Comparison of ENCODE assay signal across 24 cellular contexts in genomic region chr12:39627914-39628313, GRCh38. TPM values are rescaled to one million over a fixed set of nuclear protein-coding genes. Genes with fewer than 3 reads are reported as not detected.
DNase-seq lines count a peak whose midpoint lies in the region; ATAC-seq, FAIRE-seq and TF ChIP-seq lines count a peak whose summit lies in the region.
"Had no signal": no experiment of that assay in that cellular context is flagged by ENCODE, and none has a peak within 500 bp of the region (broad histone marks: within the 10 kb centered on the region; RNA-seq: fewer than 3 reads in every experiment).

No MANE protein-coding gene starts in this region.

- in situ Hi-C loops in GM12878 (cut with MboI): no loop called here

- H3K27me3 ChIP-seq in GM12878 (replicated peaks in 1 of 2; ENCODE audit: control insufficient read depth in 2 of 2, insufficient read depth in 2 of 2, low read length in 1 of 2) (no peaks in the 10 kb centered on the region), BE2C (no peaks in the 10 kb centered on the region)
- H3K27me3 ChIP-seq: breast epithelium, colonic mucosa, esophagus muscularis mucosa, gastrocnemius medialis, right lobe of liver, suprapubic skin had no signal

- intact Hi-C loops in GM12878 (cut with micrococcal nuclease; ENCODE audit: unreplicated experiment): no loop called here

- peaks cover 11% of the 10 kb centered on the region for H3K4me1 ChIP-seq in GM12878 (ENCODE audit: control insufficient read depth, insufficient read depth, low read length)
- no peaks in the 10 kb centered on the region for H3K4me1 ChIP-seq in BE2C
- H3K4me1 ChIP-seq: breast epithelium, colonic mucosa, esophagus muscularis mucosa, gastrocnemius medialis, right lobe of liver, suprapubic skin had no signal

- DNase-seq in activated naive CD4-positive, alpha-beta T cell (lab: John Stamatoyannopoulos, UW): no peak
- no peak for DNase-seq in T-helper 2 cell treated with Interferon-gamma antibody and Interleukin-4, amounts not matched to agents 5 μg/mL and 100 μg/mL, for 36 hours (ENCODE audit: low spot score)
- DNase-seq in GM12878 (ENCODE audit: low read depth, low spot score) (no peak), BE2C (no peak)
- DNase-seq: activated CD4-positive, CD25-positive, alpha-beta regulatory T cell; colonic mucosa; gastrocnemius medialis; Kasumi-1; left ventricle myocardium superior; midbrain; NCI-H1092; NCI-H187 treated with DMSO at 0.1 percent for 48 hours; NCI-H2227 treated with DMSO at 0.1 percent for 48 hours; NCI-H774; right lobe of liver had no signal

- H4K20me1 ChIP-seq in GM12878 (ENCODE audit: control insufficient read depth, insufficient read depth): no peaks in the 10 kb centered on the region

- H3K9me3 ChIP-seq in GM12878 (replicated peaks; ENCODE audit: control insufficient read depth, insufficient read depth, low read length) (no peaks in the 10 kb centered on the region; the same call in 1 of the 3 replicates), BE2C (no peaks in the 10 kb centered on the region)
- H3K9me3 ChIP-seq: breast epithelium, colonic mucosa, esophagus muscularis mucosa, gastrocnemius medialis, right lobe of liver, suprapubic skin had no signal

- no peak for TF ChIP-seq RAD21 in GM12878 (IDR thresholded peaks at IDR 0.05; ENCODE audit: insufficient read depth, low read depth, low read length)

- POLR2A ChIA-PET in GM12878 (lab: Charles Lee): interaction anchor here (1.3 to 1.7 kb wide), 2 partner anchors 8 to 11 kb away, joined by 4 to 5 read pairs; partner anchors contain the start of gene ABCD2

- H3K4me1 Mint-ChIP-seq in activated naive CD4-positive, alpha-beta T cell treated with anti-CD3 and anti-CD28 coated beads, Interleukin-2, amount 50 U/mL, for 24 hours: peaks cover 63% of the 10 kb centered on the region
- H3K4me1 Mint-ChIP-seq in T-helper 2 cell treated with Interferon-gamma antibody and Interleukin-4, amounts not matched to agents 5 μg/mL and 100 μg/mL, for 36 hours (ENCODE audit: low read depth): peaks cover 43% of the 10 kb centered on the region

- TF ChIP-seq CTCF in GM12878 (IDR thresholded peaks at IDR 0.05 in 2 of 3, conservative IDR thresholded peaks at IDR 0.05 in 1 of 3; ENCODE audit: control insufficient read depth in 2 of 3, extremely low read depth in 1 of 3, insufficient read depth in 1 of 3, low read depth in 3 of 3, low read length in 3 of 3): no peak
- TF ChIP-seq CTCF in BE2C (IDR thresholded peaks at IDR 0.05; ENCODE audit: low read depth, low read length): no peak

- no peak for TF ChIP-seq EP300 in GM12878 (IDR thresholded peaks at IDR 0.05; ENCODE audit: borderline replicate concordance in 1 of 2, control insufficient read depth in 1 of 2, low read depth in 2 of 2, low read length in 2 of 2)

- H3K4me2 ChIP-seq in GM12878 (ENCODE audit: control insufficient read depth, insufficient read depth): no peak overlapping the region

- H3K9ac ChIP-seq in GM12878 (ENCODE audit: control insufficient read depth, insufficient read depth, low read length): no peak overlapping the region

- H2AFZ ChIP-seq in GM12878 (ENCODE audit: control insufficient read depth, low read depth, low read length): no peak overlapping the region

- H3K27ac ChIP-seq in GM12878 (ENCODE audit: control insufficient read depth, insufficient read depth): no peak overlapping the region
- H3K27ac ChIP-seq: breast epithelium, colonic mucosa, esophagus muscularis mucosa, gastrocnemius medialis, right lobe of liver, suprapubic skin had no signal

- H3K4me3 ChIP-seq in GM12878: no peak overlapping the region
- H3K4me3 ChIP-seq in BE2C (ENCODE audit: low read depth, low read length): no peak overlapping the region
- H3K4me3 ChIP-seq: breast epithelium, colonic mucosa, esophagus muscularis mucosa, gastrocnemius medialis, right lobe of liver, suprapubic skin had no signal

- SMC1A ChIA-PET in GM12878 (lab: Charles Lee; ENCODE audit: uncharacterized antibody, unreplicated experiment): interaction anchor here (1.8 to 2.7 kb wide), 2 partner anchors 8 to 15 kb away, joined by 4 to 14 read pairs; partner anchors contain the start of gene ABCD2

- peak overlapping the region; percentile 97 for H3K27ac Mint-ChIP-seq in activated naive CD4-positive, alpha-beta T cell treated with anti-CD3 and anti-CD28 coated beads, Interleukin-2, amount 50 U/mL, for 24 hours
- peak overlapping the region; percentile 78 for H3K27ac Mint-ChIP-seq in T-helper 2 cell treated with Interferon-gamma antibody and Interleukin-4, amounts not matched to agents 5 μg/mL and 100 μg/mL, for 36 hours
- H3K27ac Mint-ChIP-seq: CD14-positive monocyte had no signal

- H3K36me3 Mint-ChIP-seq in activated naive CD4-positive, alpha-beta T cell treated with anti-CD3 and anti-CD28 coated beads, Interleukin-2, amount 50 U/mL, for 24 hours: no peaks in the 10 kb centered on the region
- peaks cover 15% of the 10 kb centered on the region for H3K36me3 Mint-ChIP-seq in T-helper 2 cell treated with Interferon-gamma antibody and Interleukin-4, amounts not matched to agents 5 μg/mL and 100 μg/mL, for 36 hours (ENCODE audit: low read depth)
- H3K36me3 Mint-ChIP-seq: CD14-positive monocyte had no signal

- ATAC-seq in GM12878 (peak; percentile 19; the same call in 2 of the 3 replicates), HG02938 (IDR thresholded peaks at IDR 0.05; ENCODE audit: unreplicated experiment) (no peak), HG03280 (IDR thresholded peaks at IDR 0.05; ENCODE audit: unreplicated experiment) (no peak)
- ATAC-seq: gastrocnemius medialis, left ventricle myocardium superior, right lobe of liver had no signal

- RAD21 ChIA-PET in GM12878 (lab: Charles Lee; ENCODE audit: unreplicated experiment): interaction anchor here (1.4 to 2.1 kb wide), 2 partner anchors 8 to 12 kb away, joined by 5 to 11 read pairs; partner anchors contain the start of gene ABCD2

- H3K36me3 ChIP-seq in GM12878 (ENCODE audit: control insufficient read depth in 2 of 2, insufficient read depth in 2 of 2, low read length in 1 of 2) (no peaks in the 10 kb centered on the region), BE2C (no peaks in the 10 kb centered on the region)
- H3K36me3 ChIP-seq: breast epithelium, colonic mucosa, esophagus muscularis mucosa, gastrocnemius medialis, right lobe of liver, suprapubic skin had no signal

- H3K27me3 Mint-ChIP-seq in activated naive CD4-positive, alpha-beta T cell treated with anti-CD3 and anti-CD28 coated beads, Interleukin-2, amount 50 U/mL, for 24 hours: no peaks in the 10 kb centered on the region
- H3K27me3 Mint-ChIP-seq in T-helper 2 cell treated with Interferon-gamma antibody and Interleukin-4, amounts not matched to agents 5 μg/mL and 100 μg/mL, for 36 hours (ENCODE audit: low read depth): no peaks in the 10 kb centered on the region

- CTCF ChIA-PET in GM12878 (lab: Yijun Ruan, JAX): interaction anchor here (1.9 kb wide), 1 partner anchor 8 kb away, joined by 6 read pairs; the partner anchor contains the start of gene ABCD2

- H3K9me3 Mint-ChIP-seq in activated naive CD4-positive, alpha-beta T cell treated with anti-CD3 and anti-CD28 coated beads, Interleukin-2, amount 50 U/mL, for 24 hours: peaks cover 7% of the 10 kb centered on the region
- peaks cover 4% of the 10 kb centered on the region for H3K9me3 Mint-ChIP-seq in T-helper 2 cell treated with Interferon-gamma antibody and Interleukin-4, amounts not matched to agents 5 μg/mL and 100 μg/mL, for 36 hours
- H3K9me3 Mint-ChIP-seq: CD14-positive monocyte had no signal

- FAIRE-seq in GM12878 (lab: Jason Lieb, UNC): no peak
- FAIRE-seq: islet of Langerhans had no signal

- TF ChIP-seq POLR2A in GM12878 (IDR thresholded peaks at IDR 0.05; ENCODE audit: low read depth, low read length): no peak

- no TSS peak for BruUV-seq in GM12878 (replicated peaks; lab: Mats Ljungman, UMichigan)

- H3K79me2 ChIP-seq in GM12878 (ENCODE audit: control insufficient read depth, insufficient read depth, low read length): no peaks in the 10 kb centered on the region

- 91% methylated on average over 1 of the region's 1 CpG for WGBS in GM12878 (ENCODE audit: insufficient coverage, insufficient replicate concordance, low lambda C conversion rate, missing lambda C conversion rate)

- peak overlapping the region; percentile 55 for H3K4me3 Mint-ChIP-seq in activated naive CD4-positive, alpha-beta T cell treated with anti-CD3 and anti-CD28 coated beads, Interleukin-2, amount 50 U/mL, for 24 hours
- H3K4me3 Mint-ChIP-seq in T-helper 2 cell treated with Interferon-gamma antibody and Interleukin-4, amounts not matched to agents 5 μg/mL and 100 μg/mL, for 36 hours: peak overlapping the region; percentile 57
- H3K4me3 Mint-ChIP-seq: CD14-positive monocyte had no signal

TF ChIP-seq in GM12878, 131 proteins besides CTCF, POLR2A, EP300 and RAD21 (continues in another document):
- TF ChIP-seq RELB (IDR thresholded peaks at IDR 0.05; ENCODE audit: low read depth): no peak

RNA-seq across cellular contexts. Expression of gene ABCD2, which starts 8.3 kb away (rescaled TPM):
- total RNA-seq in GM12878 (2013; cell fraction: nucleolus; rRNA removed): 65.6 and 69.0 TPM in 2 replicates
- 9.5 and 13.8 TPM in 2 replicates for total RNA-seq in GM12878 (2014; rRNA removed)
- 16.2 and 16.9 TPM in 2 replicates for total RNA-seq in GM12878 (2014; rRNA removed; fragmentation: Illumina TruSeq; extraction: Trizol)
- 10.3 and 11.0 TPM in 2 replicates for total RNA-seq in GM12878 (2021)
- 2.2 TPM for polyA plus RNA-seq in GM12878 (2011; ENCODE audit: low read depth)
- 6.4 and 10.7 TPM in 2 replicates for polyA plus RNA-seq in GM12878 (2011; rRNA removed)
- 1.9 and 2.1 TPM in 2 replicates for polyA plus RNA-seq in GM12878 (2011; cell fraction: cytosol; rRNA removed)
- polyA plus RNA-seq in GM12878 (2011; cell fraction: nucleus; rRNA removed): 3.6 and 4.8 TPM in 2 replicates
- 2.6 and 2.9 TPM in 2 replicates for polyA plus RNA-seq in GM12878 (2012)
- 9.1 and 12.3 TPM in 2 replicates for polyA plus RNA-seq in GM12878 (2014; fragmentation: Illumina TruSeq; extraction: Trizol)
- polyA plus RNA-seq in GM12878 (2014; fragmentation: Nextera tagmentation; extraction: Ambion mirVana): 1 to 10 TPM; 4.4 to 5.7 TPM
- polyA plus RNA-seq in GM12878 (2014; rRNA removed): 4.4 and 6.2 TPM in 2 replicates
- 1 to 10 TPM; 7.4 to 7.5 TPM for polyA plus RNA-seq in GM12878 (2016; fragmentation: Nextera tagmentation; extraction: Ambion mirVana)
- 11.4 and 16.4 TPM in 2 replicates for polyA minus RNA-seq in GM12878 (2011; rRNA and poly(A)+ RNA removed)
- 2.9 and 4.3 TPM in 2 replicates for polyA minus RNA-seq in GM12878 (2011; cell fraction: cytosol; rRNA and poly(A)+ RNA removed)
- polyA minus RNA-seq in GM12878 (2011; cell fraction: nucleus; rRNA and poly(A)+ RNA removed): 11.1 and 14.7 TPM in 2 replicates
- polyA plus RNA-seq in BE2C (2012; ENCODE audit: insufficient read depth, insufficient read length, low read depth): 3.8 TPM
- polyA plus RNA-seq: AG04450, CD14-positive monocyte had no signal
